8 cellular contexts compared by ENCODE assay signal in the genomic region with DNA sequence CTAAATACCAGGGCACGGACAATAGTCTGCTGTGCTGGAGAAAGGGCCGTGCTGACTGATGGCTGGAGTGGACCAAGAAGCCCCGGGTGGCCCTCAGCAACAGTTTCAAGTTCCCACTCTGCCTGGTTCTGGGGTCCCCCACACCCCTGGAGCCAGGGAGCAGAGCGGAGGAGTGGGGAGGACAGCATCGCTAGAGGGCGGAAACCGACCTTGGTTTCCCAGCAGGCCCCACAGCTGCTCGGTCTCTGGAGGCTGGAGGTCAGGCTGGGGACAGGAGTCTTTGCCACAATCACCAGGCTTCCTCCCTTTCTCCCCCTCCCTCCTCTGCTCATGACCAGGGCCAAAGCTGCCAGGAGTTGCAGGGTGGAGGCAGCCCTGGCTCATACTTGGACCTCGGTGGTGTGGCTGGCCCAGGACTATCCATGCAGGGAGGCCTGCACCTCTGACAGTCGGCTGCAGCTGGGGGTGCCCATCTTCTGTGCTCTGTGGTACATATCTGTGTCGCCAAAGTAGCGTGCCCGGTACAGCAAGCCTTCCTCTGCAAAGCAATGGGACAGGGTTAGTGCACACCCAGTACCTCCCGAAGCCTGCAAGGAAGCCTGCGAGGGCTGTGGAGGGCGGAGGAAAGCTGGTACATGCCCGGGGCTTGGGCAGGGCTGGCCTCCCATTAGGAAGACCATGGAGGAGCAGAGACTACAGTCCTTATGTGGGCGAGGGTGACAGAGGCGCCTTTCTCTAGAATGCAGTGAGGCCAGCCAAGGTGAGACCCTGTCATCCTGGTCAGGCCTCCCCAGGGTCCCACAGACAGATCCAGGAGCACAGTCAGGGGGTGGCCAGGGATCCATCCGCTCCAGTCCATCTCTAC. TPM values are rescaled to one million over a fixed set of nuclear protein-coding genes. Genes with fewer than 3 reads are reported as not detected.
DNase-seq lines count a peak whose midpoint lies in the region; ATAC-seq and TF ChIP-seq lines count a peak whose summit lies in the region.

No MANE protein-coding gene starts in this region.

- H4K20me1 ChIP-seq in Karpas-422 (ENCODE audit: insufficient read depth, low read depth, low read length), result no peaks in the 10 kb centered on the region

- peak overlapping the region; percentile 18 for H3K4me3 ChIP-seq in GM12864 (ENCODE audit: low read depth, low read length)
- peak overlapping the region; percentile 37; the same call in 1 of the 2 replicates for H3K4me3 ChIP-seq in Karpas-422 (ENCODE audit: low read length)
- H3K4me3 ChIP-seq in suprapubic skin, result no peak overlapping the region

- peak overlapping the region; percentile 91 for H3K27ac Mint-ChIP-seq in activated naive CD8-positive, alpha-beta T cell treated with anti-CD3 and anti-CD28 coated beads, Interleukin-2, amount 50 U/mL, for 24 hours

- no peaks in the 10 kb centered on the region for H3K9me2 ChIP-seq in Karpas-422 (replicated peaks; ENCODE audit: insufficient read depth, low read length)

- no peaks in the 10 kb centered on the region for H3K9me3 Mint-ChIP-seq in activated naive CD8-positive, alpha-beta T cell treated with anti-CD3 and anti-CD28 coated beads, Interleukin-2, amount 50 U/mL, for 24 hours

- peak overlapping the region; percentile 97 for H3K27ac ChIP-seq in Karpas-422 (ENCODE audit: low read length)
- H3K27ac ChIP-seq in suprapubic skin, result peak overlapping the region; percentile 88

- H3K4me1 Mint-ChIP-seq in activated naive CD8-positive, alpha-beta T cell treated with anti-CD3 and anti-CD28 coated beads, Interleukin-2, amount 50 U/mL, for 24 hours, result peaks cover 74% of the 10 kb centered on the region

- H3K36me3 ChIP-seq in Karpas-422 (ENCODE audit: insufficient read depth, low read length) (peaks cover 24% of the 10 kb centered on the region; the same call in 1 of the 2 replicates), suprapubic skin (peaks cover 47% of the 10 kb centered on the region)

- H3K4me3 Mint-ChIP-seq in activated naive CD8-positive, alpha-beta T cell treated with anti-CD3 and anti-CD28 coated beads, Interleukin-2, amount 50 U/mL, for 24 hours, result peak overlapping the region; percentile 73

- H3K27me3 Mint-ChIP-seq in activated naive CD8-positive, alpha-beta T cell treated with anti-CD3 and anti-CD28 coated beads, Interleukin-2, amount 50 U/mL, for 24 hours, result no peaks in the 10 kb centered on the region

- peak overlapping the region; percentile 60 for H3K4me2 ChIP-seq in Karpas-422 (ENCODE audit: low read depth, low read length, poor library complexity, severe bottlenecking)

- 55% methylated on average over 15 of the region's 20 CpGs for WGBS in suprapubic skin

- peak overlapping the region; percentile 73 for H3K9ac ChIP-seq in Karpas-422 (ENCODE audit: low read length)

- no peak for TF ChIP-seq EP300 in suprapubic skin (IDR thresholded peaks at IDR 0.05)

- no peaks in the 10 kb centered on the region for H3K79me2 ChIP-seq in Karpas-422 (ENCODE audit: low read length)

- peak; percentile 52 for DNase-seq in GM12864 (ENCODE audit: low read depth)
- peak; percentile 81 for DNase-seq in Karpas-422
- no peak for DNase-seq in activated naive CD8-positive, alpha-beta T cell treated with anti-CD3 and anti-CD28 coated beads, Interleukin-2, amount 50 U/mL, for 24 hours
- peak; percentile 62 for DNase-seq in kidney tubule cell (ENCODE audit: low spot score)
- DNase-seq in suprapubic skin (ENCODE audit: low spot score in 2 of 2), result no peak
- no peak for DNase-seq in T1000 (lab: John Stamatoyannopoulos, UW)
- no peak for DNase-seq in NCI-H1105 (lab: John Stamatoyannopoulos, UW)

- no peak for TF ChIP-seq POLR2A in suprapubic skin (IDR thresholded peaks at IDR 0.05)

- no peak overlapping the region for H2AFZ ChIP-seq in Karpas-422 (ENCODE audit: low read length)

- H3K36me3 Mint-ChIP-seq in activated naive CD8-positive, alpha-beta T cell treated with anti-CD3 and anti-CD28 coated beads, Interleukin-2, amount 50 U/mL, for 24 hours (ENCODE audit: low read depth), result peaks cover 30% of the 10 kb centered on the region

- peaks cover 65% of the 10 kb centered on the region for H3K4me1 ChIP-seq in Karpas-422 (ENCODE audit: low read length)
- peaks cover 73% of the 10 kb centered on the region for H3K4me1 ChIP-seq in suprapubic skin

- H3K27me3 ChIP-seq in Karpas-422 (ENCODE audit: low read length) (no peaks in the 10 kb centered on the region), suprapubic skin (no peaks in the 10 kb centered on the region)

- H3K9me3 ChIP-seq in Karpas-422 (ENCODE audit: low read length), result no peaks in the 10 kb centered on the region
- no peaks in the 10 kb centered on the region for H3K9me3 ChIP-seq in suprapubic skin

- TF ChIP-seq CTCF in GM12864 (IDR thresholded peaks at IDR 0.05; ENCODE audit: low read depth, low read length, missing control alignments) (peak; percentile 38), suprapubic skin (IDR thresholded peaks at IDR 0.05) (no peak)

- ATAC-seq in GM21576 (IDR thresholded peaks at IDR 0.05; ENCODE audit: unreplicated experiment), result peak; percentile 38
- ATAC-seq in activated naive CD8-positive, alpha-beta T cell treated with anti-CD3 and anti-CD28 coated beads, Interleukin-2, amount 50 U/mL, for 24 hours, result peak; percentile 12

RNA-seq across cellular contexts. Expression of gene DNAJB12, which starts 19.1 kb away (rescaled TPM):
- total RNA-seq in Karpas-422 (2014; rRNA removed; shearing (Covaris generic); ENCODE audit: low replicate concordance), result 36.1 and 37.4 TPM in 2 replicates
- 10 to 100 TPM; 44.0 to 61.8 (median 46.7) TPM for total RNA-seq in suprapubic skin

Comparison
In these comparisons a context has a peak if more than half of its experiments do, and no peak if none do; other contexts are left out.
1. DNase-seq: peak in GM12864 (single experiment), Karpas-422 (single experiment) and kidney tubule cell (single experiment); none in activated naive CD8-positive, alpha-beta T cell treated with anti-CD3 and anti-CD28 coated beads, Interleukin-2, amount 50 U/mL, for 24 hours (single experiment), suprapubic skin (0 of 2), T1000 (single experiment) and NCI-H1105 (single experiment).